ENCODE assay signal across 8 cellular contexts in genomic region chr7:50448823-50449222, GRCh38. TPM values are rescaled to one million over a fixed set of nuclear protein-coding genes. Genes with fewer than 3 reads are reported as not detected.
DNase-seq lines count a peak whose midpoint lies in the region; ATAC-seq, FAIRE-seq and TF ChIP-seq lines count a peak whose summit lies in the region.

No MANE protein-coding gene starts in this region.

- no peak for TF ChIP-seq CTCF in GM12878 (IDR thresholded peaks at IDR 0.05 in 2 of 3, conservative IDR thresholded peaks at IDR 0.05 in 1 of 3; ENCODE audit: control insufficient read depth in 2 of 3, extremely low read depth in 1 of 3, insufficient read depth in 1 of 3, low read depth in 3 of 3, low read length in 3 of 3)
- no peak for TF ChIP-seq CTCF in endothelial cell (IDR thresholded peaks at IDR 0.05; ENCODE audit: unreplicated experiment)

- H3K4me2 ChIP-seq in GM12878 (ENCODE audit: control insufficient read depth, insufficient read depth) = peak overlapping the region; percentile 85

- H3K9me3 Mint-ChIP-seq in CD4-positive, CD25-positive, alpha-beta regulatory T cell = peaks cover 0 to 1% (median 0%) of the 10 kb centered on the region in 7 donors
- H3K9me3 Mint-ChIP-seq in endothelial cell (ENCODE audit: unreplicated experiment) = no peaks in the 10 kb centered on the region

- H3K4me3 ChIP-seq in CD4-positive, CD25-positive, alpha-beta regulatory T cell (ENCODE audit: low read depth, low read length) = peak overlapping the region; percentile 69
- peak overlapping the region; percentile 77 for H3K4me3 ChIP-seq in GM12878

- peaks cover 18 to 31% (median 25%) of the 10 kb centered on the region in 4 donors for H3K4me1 Mint-ChIP-seq in CD4-positive, CD25-positive, alpha-beta regulatory T cell
- H3K4me1 Mint-ChIP-seq in endothelial cell (ENCODE audit: unreplicated experiment) = no peaks in the 10 kb centered on the region

- peak overlapping the region; percentile 18 to 96 (median 62) for H3K4me3 Mint-ChIP-seq in CD4-positive, CD25-positive, alpha-beta regulatory T cell
- no peak overlapping the region for H3K4me3 Mint-ChIP-seq in endothelial cell (ENCODE audit: unreplicated experiment)

- peaks cover 23% of the 10 kb centered on the region for H3K36me3 Mint-ChIP-seq in CD4-positive, CD25-positive, alpha-beta regulatory T cell
- H3K36me3 Mint-ChIP-seq in endothelial cell (ENCODE audit: low read depth, unreplicated experiment) = no peaks in the 10 kb centered on the region

- peaks cover 16% of the 10 kb centered on the region for H3K79me2 ChIP-seq in GM12878 (ENCODE audit: control insufficient read depth, insufficient read depth, low read length)

- H3K27me3 ChIP-seq in CD4-positive, CD25-positive, alpha-beta regulatory T cell (ENCODE audit: control insufficient read depth, insufficient read depth, low read length) = no peaks in the 10 kb centered on the region
- H3K27me3 ChIP-seq in GM12878 (replicated peaks in 1 of 2; ENCODE audit: control insufficient read depth in 2 of 2, insufficient read depth in 2 of 2, low read length in 1 of 2) = no peaks in the 10 kb centered on the region

- peaks cover 25% of the 10 kb centered on the region for H3K36me3 ChIP-seq in CD4-positive, CD25-positive, alpha-beta regulatory T cell (ENCODE audit: control insufficient read depth, insufficient read depth, low read length)
- peaks cover 2% of the 10 kb centered on the region in 2 experiments; a peak in 2 of 4 replicates for H3K36me3 ChIP-seq in GM12878 (ENCODE audit: control insufficient read depth in 2 of 2, insufficient read depth in 2 of 2, low read length in 1 of 2)

- TF ChIP-seq POLR2A in GM12878 (IDR thresholded peaks at IDR 0.05; ENCODE audit: low read depth, low read length) = no peak

- TSS peak; percentile 53 for BruUV-seq in GM12878 (replicated peaks; lab: Mats Ljungman, UMichigan)

- TF ChIP-seq EP300 in GM12878 (IDR thresholded peaks at IDR 0.05; ENCODE audit: borderline replicate concordance in 1 of 2, control insufficient read depth in 1 of 2, low read depth in 2 of 2, low read length in 2 of 2) = peak in 1 of 2 experiments; percentile 62; a peak in 2 of 4 replicates

- H3K27ac Mint-ChIP-seq in CD4-positive, CD25-positive, alpha-beta regulatory T cell = peak overlapping the region; percentile 2 to 98 (median 97)
- H3K27ac Mint-ChIP-seq in endothelial cell (ENCODE audit: unreplicated experiment) = no peak overlapping the region

- CTCF ChIA-PET in GM12878 (lab: Yijun Ruan, JAX) = interaction anchor here (0.8 to 3.6 kb wide), 9 partner anchors 19 to 330 kb away, joined by 3 to 15 read pairs (median 6); no protein-coding TSS in a partner anchor

- DNase-seq in CD4-positive, CD25-positive, alpha-beta regulatory T cell = peak in 1 of 3 donors; percentile 26
- DNase-seq in GM12878 (ENCODE audit: low read depth, low spot score) (no peak), endothelial cell (ENCODE audit: low spot score) (no peak), mesenteric fat pad (ENCODE audit: low spot score) (no peak), SHP77 (lab: John Stamatoyannopoulos, UW) (no peak), NCI-H2227 treated with DMSO at 0.1 percent for 48 hours (lab: John Stamatoyannopoulos, UW) (no peak)

- TF ChIP-seq RAD21 in GM12878 (IDR thresholded peaks at IDR 0.05; ENCODE audit: insufficient read depth, low read depth, low read length) = no peak

- RAD21 ChIA-PET in GM12878 (lab: Charles Lee; ENCODE audit: unreplicated experiment) = interaction anchor here (1.4 to 2.9 kb wide), 3 partner anchors 31 to 305 kb away, joined by 3 to 17 read pairs (median 3); no protein-coding TSS in a partner anchor

- peak overlapping the region; percentile 58; the same call in 1 of the 2 replicates for H3K9ac ChIP-seq in GM12878 (ENCODE audit: control insufficient read depth, insufficient read depth, low read length)

- no peaks in the 10 kb centered on the region for H3K9me3 ChIP-seq in CD4-positive, CD25-positive, alpha-beta regulatory T cell (ENCODE audit: control insufficient read depth in 2 of 2, low read length in 2 of 2)
- H3K9me3 ChIP-seq in GM12878 (replicated peaks; ENCODE audit: control insufficient read depth, insufficient read depth, low read length) = no peaks in the 10 kb centered on the region

- POLR2A ChIA-PET in GM12878 (lab: Charles Lee) = no interaction called here

- peaks cover 20% of the 10 kb centered on the region for H3K4me1 ChIP-seq in CD4-positive, CD25-positive, alpha-beta regulatory T cell (ENCODE audit: control insufficient read depth, insufficient read depth, low read length, poor library complexity, severe bottlenecking)
- H3K4me1 ChIP-seq in GM12878 (ENCODE audit: control insufficient read depth, insufficient read depth, low read length) = peaks cover 16% of the 10 kb centered on the region

- peaks cover 9% of the 10 kb centered on the region for H3K27me3 Mint-ChIP-seq in CD4-positive, CD25-positive, alpha-beta regulatory T cell
- peaks cover 3% of the 10 kb centered on the region for H3K27me3 Mint-ChIP-seq in endothelial cell (ENCODE audit: unreplicated experiment)

- ATAC-seq in CD4-positive, CD25-positive, alpha-beta regulatory T cell (ENCODE audit: low read depth in 2 of 2) = no peak
- peak; percentile 34 for ATAC-seq in GM19043 (IDR thresholded peaks at IDR 0.05; ENCODE audit: low read depth, unreplicated experiment)
- peak; percentile 34 for ATAC-seq in HG03439 (IDR thresholded peaks at IDR 0.05; ENCODE audit: unreplicated experiment)
- peak; percentile 49 for ATAC-seq in GM12878

- SMC1A ChIA-PET in GM12878 (lab: Charles Lee; ENCODE audit: uncharacterized antibody, unreplicated experiment) = interaction anchor here (0.7 to 2.4 kb wide), 15 partner anchors 9 to 356 kb away, joined by 3 to 12 read pairs (median 4); no protein-coding TSS in a partner anchor

- FAIRE-seq in GM12878 (lab: Jason Lieb, UNC) = no peak

- in situ Hi-C loops in GM12878 (cut with MboI) = no loop called here

- H2AFZ ChIP-seq in GM12878 (ENCODE audit: control insufficient read depth, low read depth, low read length) = no peak overlapping the region

- H3K27ac ChIP-seq in CD4-positive, CD25-positive, alpha-beta regulatory T cell (ENCODE audit: insufficient read depth, low read length, poor library complexity, severe bottlenecking) = peak overlapping the region; percentile 88
- peak overlapping the region; percentile 26; the same call in 1 of the 2 replicates for H3K27ac ChIP-seq in GM12878 (ENCODE audit: control insufficient read depth, insufficient read depth)

- intact Hi-C loops in GM12878 (cut with micrococcal nuclease; ENCODE audit: unreplicated experiment) = no loop called here

- H4K20me1 ChIP-seq in GM12878 (ENCODE audit: control insufficient read depth, insufficient read depth) = no peaks in the 10 kb centered on the region

TF ChIP-seq in GM12878, 131 proteins besides CTCF, POLR2A, EP300 and RAD21 (continues in another document):
- TF ChIP-seq IKZF2 (IDR thresholded peaks at IDR 0.05) (peak; percentile 73 to 80), YBX1 (IDR thresholded peaks at IDR 0.05) (no peak), ZBED1 (IDR thresholded peaks at IDR 0.05; ENCODE audit: borderline replicate concordance) (peak; percentile 43; the same call in 1 of the 2 replicates), BMI1 (IDR thresholded peaks at IDR 0.05; ENCODE audit: borderline replicate concordance) (no peak), MTA2 (IDR thresholded peaks at IDR 0.05; ENCODE audit: low read depth) (peak; percentile 52; the same call in 1 of the 2 replicates), EZH2 (IDR thresholded peaks at IDR 0.05; ENCODE audit: borderline replicate concordance, control insufficient read depth, low read depth, low read length) (no peak), USF1 (IDR thresholded peaks at IDR 0.05; ENCODE audit: borderline replicate concordance, extremely low read length, insufficient read depth, low read depth, low read length) (no peak)

RNA-seq across cellular contexts. Expression of gene FIGNL1, which starts 1.3 kb away (rescaled TPM):
- 13.8 TPM for total RNA-seq in CD4-positive, CD25-positive, alpha-beta regulatory T cell
- 10 to 100 TPM; 10.8 to 13.3 (median 12.0) TPM for polyA plus RNA-seq in CD4-positive, CD25-positive, alpha-beta regulatory T cell
- 53.5 and 53.8 TPM in 2 replicates for total RNA-seq in GM12878 (2013; cell fraction: nucleolus; rRNA removed)
- total RNA-seq in GM12878 (2014; rRNA removed) (28.2 and 37.3 TPM in 2 replicates), GM12878 (2014; rRNA removed; fragmentation: Illumina TruSeq; extraction: Trizol) (35.9 and 36.1 TPM in 2 replicates), GM12878 (2021) (19.4 and 25.5 TPM in 2 replicates), endothelial cell (ENCODE audit: unreplicated experiment) (18.4 TPM), mesenteric fat pad (7.2 TPM)
- polyA plus RNA-seq in GM12878 (2011; ENCODE audit: low read depth) = 14.3 TPM
- polyA plus RNA-seq in GM12878 (2011; rRNA removed) (36.9 and 51.6 TPM in 2 replicates), GM12878 (2014; fragmentation: Illumina TruSeq; extraction: Trizol) (29.3 and 41.5 TPM in 2 replicates), GM12878 (2014; fragmentation: Nextera tagmentation; extraction: Ambion mirVana) (10 to 100 TPM; 11.5 to 11.6 TPM), GM12878 (2014; rRNA removed) (21.1 and 28.8 TPM in 2 replicates), GM12878 (2016; fragmentation: Nextera tagmentation; extraction: Ambion mirVana) (10 to 100 TPM; 35.9 to 37.4 TPM)
- 20.3 and 20.6 TPM in 2 replicates for polyA plus RNA-seq in GM12878 (2011; cell fraction: cytosol; rRNA removed)
- 21.8 and 22.5 TPM in 2 replicates for polyA plus RNA-seq in GM12878 (2011; cell fraction: nucleus; rRNA removed)
- polyA plus RNA-seq in GM12878 (2012) = 15.4 and 18.7 TPM in 2 replicates
- 30.5 and 42.4 TPM in 2 replicates for polyA minus RNA-seq in GM12878 (2011; rRNA and poly(A)+ RNA removed)
- 15.1 and 16.1 TPM in 2 replicates for polyA minus RNA-seq in GM12878 (2011; cell fraction: cytosol; rRNA and poly(A)+ RNA removed)
- 18.1 and 23.3 TPM in 2 replicates for polyA minus RNA-seq in GM12878 (2011; cell fraction: nucleus; rRNA and poly(A)+ RNA removed)

Comparison
In these comparisons a context has a peak if more than half of its experiments do, and no peak if none do; other contexts are left out.
1. ATAC-seq: peak in GM19043 (single experiment), HG03439 (single experiment) and GM12878 (single experiment); none in CD4-positive, CD25-positive, alpha-beta regulatory T cell (0 of 2).